In the genomic region with DNA sequence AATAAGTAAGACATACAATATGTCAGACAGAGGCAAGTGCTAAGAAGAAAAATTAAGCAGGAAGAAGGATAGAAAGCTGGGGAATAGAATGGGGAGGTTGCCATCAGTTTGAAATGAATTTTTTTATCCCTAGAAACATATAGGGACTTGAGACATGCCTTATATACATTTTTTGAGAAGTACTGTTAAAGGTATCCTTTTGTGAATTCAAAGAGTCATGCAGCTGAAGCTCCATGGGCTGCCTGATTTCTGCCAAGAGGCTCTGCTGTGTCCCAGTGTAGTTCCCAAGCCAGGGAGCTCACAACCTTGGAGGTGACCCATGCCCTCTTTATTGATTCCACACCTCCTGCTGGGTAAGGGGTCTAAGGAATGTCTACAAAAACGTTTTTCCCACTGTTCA, we compare ENCODE assay signal across 14 cellular contexts.
DNase-seq lines count a peak whose midpoint lies in the region; ATAC-seq and TF ChIP-seq lines count a peak whose summit lies in the region.
"Had no signal": no experiment of that assay in that cellular context is flagged by ENCODE, and none has a peak within 500 bp of the region (broad histone marks: within the 10 kb centered on the region; RNA-seq: fewer than 3 reads in every experiment).

No MANE protein-coding gene starts in this region.

- H3K27ac ChIP-seq in fibroblast of lung (ENCODE audit: insufficient read depth, low read length) (peak overlapping the region; percentile 93), tibial nerve (no peak overlapping the region)

- H3K36me3 ChIP-seq in fibroblast of lung (ENCODE audit: control insufficient read depth, insufficient read depth, low read length): peaks cover 3% of the 10 kb centered on the region
- H3K36me3 ChIP-seq in tibial nerve: no peaks in the 10 kb centered on the region

- DNase-seq in stimulated activated naive CD8-positive, alpha-beta T cell treated with anti-CD3 and anti-CD28 coated beads, Interleukin-15, Interleukin-2, amounts not matched to agents 100 U/mL and 50 U/mL, for 24 hours: no peak
- no peak for DNase-seq in T-helper 17 cell
- no peak for DNase-seq in fibroblast of lung (ENCODE audit: low read depth in 2 of 2)
- no peak for DNase-seq in tibial nerve (ENCODE audit: low spot score in 2 of 2)
- no peak for DNase-seq in KBM-7
- DNase-seq in NCI-H82 treated with DMSO at 0.1 percent for 48 hours (lab: John Stamatoyannopoulos, UW; ENCODE audit: unreplicated experiment): no peak
- DNase-seq: activated gamma-delta T cell; effector CD8-positive, alpha-beta T cell; H9; hippocampal formation; OCI-M1 had no signal

- no peaks in the 10 kb centered on the region for H3K9me3 Mint-ChIP-seq in stimulated activated naive CD8-positive, alpha-beta T cell treated with anti-CD3 and anti-CD28 coated beads, Interleukin-15, Interleukin-2, amounts not matched to agents 100 ng/mL and 50 ng/mL, for 24 hours

- peaks cover 9% of the 10 kb centered on the region for H3K4me1 ChIP-seq in fibroblast of lung (ENCODE audit: control insufficient read depth, extremely low read depth, insufficient read depth, low read length)
- H3K4me1 ChIP-seq in tibial nerve: no peaks in the 10 kb centered on the region

- no peak for ATAC-seq in stimulated activated naive CD8-positive, alpha-beta T cell treated with anti-CD3 and anti-CD28 coated beads, Interleukin-15, Interleukin-2, amounts not matched to agents 100 U/mL and 50 U/mL, for 24 hours
- ATAC-seq in T-helper 17 cell (no peak), HG03571 (IDR thresholded peaks at IDR 0.05; ENCODE audit: unreplicated experiment) (no peak)

- no peak for TF ChIP-seq EP300 in tibial nerve (IDR thresholded peaks at IDR 0.05)

- H2AFZ ChIP-seq in fibroblast of lung (ENCODE audit: low read length): no peak overlapping the region

- H3K4me1 Mint-ChIP-seq in stimulated activated naive CD8-positive, alpha-beta T cell treated with anti-CD3 and anti-CD28 coated beads, Interleukin-15, Interleukin-2, amounts not matched to agents 100 ng/mL and 50 ng/mL, for 24 hours (ENCODE audit: low read depth): peaks cover 59% of the 10 kb centered on the region
- H3K4me1 Mint-ChIP-seq in T-helper 17 cell: peaks cover 27% of the 10 kb centered on the region

- peaks cover 78% of the 10 kb centered on the region for H3K36me3 Mint-ChIP-seq in stimulated activated naive CD8-positive, alpha-beta T cell treated with anti-CD3 and anti-CD28 coated beads, Interleukin-15, Interleukin-2, amounts not matched to agents 100 ng/mL and 50 ng/mL, for 24 hours (ENCODE audit: low read depth)
- H3K36me3 Mint-ChIP-seq in T-helper 17 cell (ENCODE audit: low read depth): no peaks in the 10 kb centered on the region

- H3K4me3 Mint-ChIP-seq in stimulated activated naive CD8-positive, alpha-beta T cell treated with anti-CD3 and anti-CD28 coated beads, Interleukin-15, Interleukin-2, amounts not matched to agents 100 ng/mL and 50 ng/mL, for 24 hours: peak overlapping the region; percentile 94
- H3K4me3 Mint-ChIP-seq in T-helper 17 cell: no peak overlapping the region
- H3K4me3 Mint-ChIP-seq: H9, mesothelial cell of epicardium had no signal

- in situ Hi-C loops in KBM-7 (cut with MboI; ENCODE audit: low pct_unique_long_range_greater_than_20kb, low sequenced_read_pairs): no loop called here

- peaks cover 96% of the 10 kb centered on the region for H3K79me2 ChIP-seq in fibroblast of lung (ENCODE audit: control insufficient read depth, insufficient read depth, low read length)

- H4K20me1 ChIP-seq in fibroblast of lung (ENCODE audit: control insufficient read depth, extremely low read depth, insufficient read depth, low read length): no peaks in the 10 kb centered on the region

- H3K4me3 ChIP-seq in fibroblast of lung (replicated peaks in 1 of 4; ENCODE audit: control extremely low read depth in 1 of 4, insufficient read depth in 1 of 4, low read depth in 3 of 4, low read length in 4 of 4) (peak overlapping the region; percentile 78 to 98 (median 88)), tibial nerve (no peak overlapping the region)

- TF ChIP-seq CTCF in fibroblast of lung (conservative IDR thresholded peaks at IDR 0.05 in 1 of 2, IDR thresholded peaks at IDR 0.05 in 1 of 2; ENCODE audit: low read depth in 1 of 2, low read length in 2 of 2): no peak
- no peak for TF ChIP-seq CTCF in tibial nerve (IDR thresholded peaks at IDR 0.05)

- H3K27me3 ChIP-seq in fibroblast of lung (ENCODE audit: control insufficient read depth, insufficient read depth, low read length): no peaks in the 10 kb centered on the region
- peaks cover 0 to 4% of the 10 kb centered on the region in 2 donors for H3K27me3 ChIP-seq in tibial nerve

- 7 to 21% methylated on average over 1 of the region's 1 CpG for WGBS in tibial nerve, 2 donors

- H3K9ac ChIP-seq in fibroblast of lung (ENCODE audit: insufficient read depth, low read length): no peak overlapping the region

- TF ChIP-seq POLR2A in tibial nerve (IDR thresholded peaks at IDR 0.05): no peak

- no peaks in the 10 kb centered on the region for H3K27me3 Mint-ChIP-seq in stimulated activated naive CD8-positive, alpha-beta T cell treated with anti-CD3 and anti-CD28 coated beads, Interleukin-15, Interleukin-2, amounts not matched to agents 100 ng/mL and 50 ng/mL, for 24 hours
- H3K27me3 Mint-ChIP-seq in T-helper 17 cell: no peaks in the 10 kb centered on the region

- H3K27ac Mint-ChIP-seq in stimulated activated naive CD8-positive, alpha-beta T cell treated with anti-CD3 and anti-CD28 coated beads, Interleukin-15, Interleukin-2, amounts not matched to agents 100 ng/mL and 50 ng/mL, for 24 hours: peak overlapping the region; percentile 94
- peak overlapping the region; percentile 95 for H3K27ac Mint-ChIP-seq in T-helper 17 cell
- H3K27ac Mint-ChIP-seq: H9, mesothelial cell of epicardium had no signal

- peak overlapping the region; percentile 92 for H3K4me2 ChIP-seq in fibroblast of lung (ENCODE audit: extremely low read depth, insufficient read depth, low read length)

- H3K9me3 ChIP-seq in T-helper 17 cell (ENCODE audit: control insufficient read depth, low read length, poor library complexity, severe bottlenecking): no peaks in the 10 kb centered on the region
- no peaks in the 10 kb centered on the region for H3K9me3 ChIP-seq in fibroblast of lung (ENCODE audit: control insufficient read depth, insufficient read depth, low read depth, low read length)
- no peaks in the 10 kb centered on the region for H3K9me3 ChIP-seq in tibial nerve

Comparison
In these comparisons a context has a peak if more than half of its experiments do, and no peak if none do; other contexts are left out.
1. H3K4me3 ChIP-seq: peak in fibroblast of lung (4 of 4); none in tibial nerve (0 of 4).